Comparison of ENCODE assay signal across 11 cellular contexts in genomic region chr11:64638017-64638664, GRCh38. TPM values are rescaled to one million over a fixed set of nuclear protein-coding genes. Genes with fewer than 3 reads are reported as not detected.
DNase-seq lines count a peak whose midpoint lies in the region; ATAC-seq and TF ChIP-seq lines count a peak whose summit lies in the region.
"Had no signal": no experiment of that assay in that cellular context is flagged by ENCODE, and none has a peak within 500 bp of the region (broad histone marks: within the 10 kb centered on the region; RNA-seq: fewer than 3 reads in every experiment).

No MANE protein-coding gene starts in this region.

- peaks cover 32% of the 10 kb centered on the region for H3K27me3 ChIP-seq in adipocyte (replicated peaks; ENCODE audit: control insufficient read depth, insufficient read depth, low read length)
- H3K27me3 ChIP-seq in thoracic aorta (replicated peaks; ENCODE audit: insufficient read depth) = no peaks in the 10 kb centered on the region

- ATAC-seq in thoracic aorta (ENCODE audit: insufficient number of reproducible peaks, low FRiP score, low read depth) = no peak

- H3K9ac ChIP-seq in adipocyte (ENCODE audit: low read length) = no peak overlapping the region

- peak overlapping the region; percentile 23 for H3K4me3 ChIP-seq in adipocyte (ENCODE audit: low read length)
- H3K4me3 ChIP-seq in thoracic aorta = peak overlapping the region; percentile 50

- TF ChIP-seq CTCF in thoracic aorta (IDR thresholded peaks at IDR 0.05) = no peak

- H3K4me1 ChIP-seq in adipocyte (ENCODE audit: control insufficient read depth, insufficient read depth, low read length) (no peaks in the 10 kb centered on the region), thoracic aorta (ENCODE audit: control insufficient read depth in 1 of 2, low read depth in 2 of 2) (peaks cover 0 to 33% of the 10 kb centered on the region in 2 donors)

- H3K36me3 ChIP-seq in adipocyte (ENCODE audit: control insufficient read depth, insufficient read depth, low read length, severe bottlenecking) (no peaks in the 10 kb centered on the region), thoracic aorta (peaks cover 22% of the 10 kb centered on the region)

- no peak overlapping the region for H3K27ac ChIP-seq in thoracic aorta
- H3K27ac ChIP-seq: VCaP had no signal

- DNase-seq in NCI-H1417 (lab: John Stamatoyannopoulos, UW) = peak in 2 of 3 experiments; percentile 87
- DNase-seq in NCI-H1417 treated with DMSO at 0.1 percent for 48 hours (lab: John Stamatoyannopoulos, UW) = no peak
- DNase-seq in adipocyte (ENCODE audit: low read depth) = no peak
- DNase-seq in left kidney (ENCODE audit: low read depth, low spot score) = peak; percentile 94
- DNase-seq in thoracic aorta (ENCODE audit: low spot score) = no peak
- no peak for DNase-seq in AML-193 (lab: John Stamatoyannopoulos, UW)
- no peak for DNase-seq in hepatic stellate cell (ENCODE audit: low spot score)
- no peak for DNase-seq in NCI-H510A treated with DMSO at 0.1 percent for 48 hours (lab: John Stamatoyannopoulos, UW)
- DNase-seq: activated gamma-delta T cell treated with Interleukin-2 at 50 U/mL for 16 hours had no signal

- H3K9me3 ChIP-seq in adipocyte (ENCODE audit: control insufficient read depth, low read length) (no peaks in the 10 kb centered on the region), thoracic aorta (no peaks in the 10 kb centered on the region)

RNA-seq across cellular contexts. Expression of gene SLC22A12, which starts 47.1 kb away (rescaled TPM):
- total RNA-seq in thoracic aorta = not detected
- total RNA-seq: A172 had no signal

Comparison
In these comparisons a context has a peak if more than half of its experiments do, and no peak if none do; other contexts are left out.
1. DNase-seq: peak in NCI-H1417 (2 of 3) and left kidney (single experiment); none in NCI-H1417 treated with DMSO at 0.1 percent for 48 hours (single experiment), adipocyte (single experiment), thoracic aorta (single experiment), AML-193 (0 of 2), hepatic stellate cell (single experiment) and NCI-H510A treated with DMSO at 0.1 percent for 48 hours (single experiment).